Comparison of ENCODE assay signal across 8 cellular contexts in the genomic region with DNA sequence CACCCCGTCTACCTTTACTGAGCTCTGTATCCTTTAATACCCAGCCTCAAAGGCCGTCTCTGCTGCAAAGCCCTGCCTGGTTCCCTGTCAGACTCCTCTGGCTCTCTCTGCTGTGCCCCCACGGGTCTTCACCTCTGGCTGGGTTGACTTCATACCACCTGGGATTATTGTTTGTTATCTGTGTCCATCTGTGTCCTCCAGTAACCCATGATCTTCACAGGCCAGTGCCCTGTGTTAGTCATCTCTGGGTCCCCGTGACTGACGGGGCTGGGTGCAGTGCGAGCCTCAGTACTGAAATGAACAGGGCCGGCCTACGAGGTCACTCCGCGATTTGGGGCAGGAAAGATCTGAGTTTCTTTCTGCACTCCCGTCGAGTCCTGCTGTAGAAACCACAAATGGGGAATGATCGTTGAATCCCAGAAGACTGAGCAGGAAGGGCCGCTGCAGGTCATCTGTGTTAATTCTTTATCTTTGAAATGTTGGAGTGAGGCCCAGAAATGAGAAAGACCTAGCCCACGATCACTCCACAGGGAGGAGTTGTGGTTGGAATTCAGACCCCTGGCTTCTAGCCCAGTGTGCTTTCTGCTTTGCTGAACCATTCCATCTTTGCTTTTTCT. TPM values are rescaled to one million over a fixed set of nuclear protein-coding genes. Genes with fewer than 3 reads are reported as not detected.
DNase-seq lines count a peak whose midpoint lies in the region; ATAC-seq and TF ChIP-seq lines count a peak whose summit lies in the region.

No MANE protein-coding gene starts in this region.

- no peaks in the 10 kb centered on the region for H3K79me2 ChIP-seq in smooth muscle cell (ENCODE audit: low read depth)

- ATAC-seq in heart right ventricle = peak; percentile 66 to 82 (median 73)
- ATAC-seq in HG03196 (IDR thresholded peaks at IDR 0.05; ENCODE audit: unreplicated experiment) = no peak
- ATAC-seq in GM19351 (IDR thresholded peaks at IDR 0.05; ENCODE audit: unreplicated experiment) = no peak

- no peak overlapping the region for H3K4me3 Mint-ChIP-seq in nephron progenitor cell

- peak overlapping the region in 4 of 10 donors; percentile 1 to 22 (median 17) for H3K4me3 ChIP-seq in heart right ventricle
- H3K4me3 ChIP-seq in smooth muscle cell = no peak overlapping the region

- peak overlapping the region; percentile 63 to 83 (median 74) for H3K27ac ChIP-seq in heart right ventricle
- H3K27ac ChIP-seq in smooth muscle cell (ENCODE audit: low read depth) = no peak overlapping the region

- H3F3A ChIP-seq in smooth muscle cell (ENCODE audit: low read depth) = no peaks in the 10 kb centered on the region

- intact Hi-C loops in heart right ventricle (cut with DNase I) = loop anchor here in 5 of 10 donors (2.0 to 5.0 kb wide), 3 partner anchors 18 to 36 kb away; no protein-coding TSS in a partner anchor

- peaks cover 48% of the 10 kb centered on the region for H3K27me3 Mint-ChIP-seq in nephron progenitor cell (ENCODE audit: low read depth, poor library complexity)

- TF ChIP-seq CTCF in heart right ventricle (IDR thresholded peaks at IDR 0.05) (no peak), smooth muscle cell (IDR thresholded peaks at IDR 0.05; ENCODE audit: borderline replicate concordance, insufficient read depth, poor library complexity, severe bottlenecking) (no peak), nephron progenitor cell (IDR thresholded peaks at IDR 0.05) (no peak)

- H2AFZ ChIP-seq in smooth muscle cell (ENCODE audit: low read depth) = no peak overlapping the region

- H3K27me3 ChIP-seq in heart right ventricle (no peaks in the 10 kb centered on the region), smooth muscle cell (ENCODE audit: low read depth) (peaks cover 20% of the 10 kb centered on the region)

- peak overlapping the region; percentile 52 for H3K4me2 ChIP-seq in smooth muscle cell

- H3K36me3 ChIP-seq in heart right ventricle (no peaks in the 10 kb centered on the region), smooth muscle cell (ENCODE audit: low read depth) (no peaks in the 10 kb centered on the region)

- no peak overlapping the region for H3K27ac Mint-ChIP-seq in nephron progenitor cell

- no peak overlapping the region for H3K9ac ChIP-seq in smooth muscle cell (ENCODE audit: low read depth)

- DNase-seq in HCEC 1CT = peak; percentile 62
- DNase-seq in T1000 (lab: John Stamatoyannopoulos, UW) = peak; percentile 53
- DNase-seq in heart right ventricle = peak; percentile 50 to 76
- no peak for DNase-seq in smooth muscle cell (lab: John Stamatoyannopoulos, UW; ENCODE audit: unreplicated experiment)
- DNase-seq in activated gamma-delta T cell treated with Interleukin-2 at 50 U/mL for 16 hours = no peak
- DNase-seq in nephron progenitor cell = no peak

- WGBS in heart right ventricle, 2 donors = 7 to 12% methylated on average over 15 of the region's 15 CpGs
- 30% methylated on average over 15 of the region's 15 CpGs for WGBS in smooth muscle cell (ENCODE audit: low lambda C conversion rate)

- peaks cover 13 to 60% (median 51%) of the 10 kb centered on the region in 9 donors for H3K4me1 ChIP-seq in heart right ventricle
- peaks cover 21% of the 10 kb centered on the region for H3K4me1 ChIP-seq in smooth muscle cell (ENCODE audit: low read depth)

- H3K9me3 Mint-ChIP-seq in nephron progenitor cell = no peaks in the 10 kb centered on the region

- H3K4me1 Mint-ChIP-seq in nephron progenitor cell = peaks cover 16% of the 10 kb centered on the region

- H3K9me3 ChIP-seq in heart right ventricle = no peaks in the 10 kb centered on the region
- no peaks in the 10 kb centered on the region for H3K9me3 ChIP-seq in smooth muscle cell (replicated peaks; ENCODE audit: low read depth)

- H4K20me1 ChIP-seq in smooth muscle cell (ENCODE audit: low read depth) = no peaks in the 10 kb centered on the region

- H3K36me3 Mint-ChIP-seq in nephron progenitor cell (ENCODE audit: low read depth) = no peaks in the 10 kb centered on the region

RNA-seq across cellular contexts. Expression of a gene that starts 12.3 kb away (rescaled TPM):
- 10 to 100 TPM; 11.6 to 28.2 (median 20.2) TPM for total RNA-seq in heart right ventricle
- 1 to 10 TPM; 2.4 to 3.7 TPM for polyA plus RNA-seq in heart right ventricle
- total RNA-seq in smooth muscle cell = 9.5 and 11.5 TPM in 2 replicates
- 5.2 and 6.0 TPM in 2 replicates for polyA plus RNA-seq in smooth muscle cell

Comparison
In these comparisons a context has a peak if more than half of its experiments do, and no peak if none do; other contexts are left out.
1. DNase-seq: peak in HCEC 1CT (single experiment), T1000 (single experiment) and heart right ventricle (2 of 2); none in smooth muscle cell (single experiment), activated gamma-delta T cell treated with Interleukin-2 at 50 U/mL for 16 hours (single experiment) and nephron progenitor cell (single experiment).
2. ATAC-seq: peak in heart right ventricle (8 of 8); none in HG03196 (single experiment) and GM19351 (single experiment).